In the genomic region with DNA sequence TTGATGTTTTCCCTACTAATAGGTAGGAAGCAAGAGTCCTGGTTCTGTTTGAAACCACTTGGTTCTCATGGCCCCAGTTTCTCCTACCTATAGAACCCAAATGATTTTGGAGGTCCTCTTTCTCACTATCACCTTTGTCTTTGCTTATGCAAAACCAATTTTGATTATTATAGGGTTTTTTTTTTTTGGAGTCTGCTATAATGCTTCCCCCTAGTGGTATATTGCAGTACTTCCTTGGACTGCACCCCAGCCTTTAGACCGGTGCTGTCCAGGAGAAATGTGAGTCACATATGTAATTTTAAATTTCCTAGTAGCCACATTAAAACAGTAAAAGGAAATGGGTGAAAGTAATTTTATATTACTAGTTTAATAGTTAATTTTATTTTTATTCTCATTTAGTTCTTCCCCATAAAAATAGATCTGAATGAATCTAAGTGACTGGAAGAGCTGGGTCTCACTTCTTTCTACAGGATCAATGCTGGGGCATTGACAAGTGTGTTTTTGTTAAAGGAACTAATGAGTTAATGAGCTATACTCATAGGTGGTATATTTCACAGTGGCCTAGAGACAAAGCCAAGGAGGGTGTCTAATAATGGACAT, we compare ENCODE assay signal across 8 cellular contexts. TPM values are rescaled to one million over a fixed set of nuclear protein-coding genes. Genes with fewer than 3 reads are reported as not detected.
DNase-seq lines count a peak whose midpoint lies in the region; ATAC-seq and TF ChIP-seq lines count a peak whose summit lies in the region.

No MANE protein-coding gene starts in this region.

- H3K27me3 ChIP-seq in BJ (ENCODE audit: control insufficient read depth, insufficient read depth, low read length) (peaks cover 4% of the 10 kb centered on the region), adipocyte (replicated peaks; ENCODE audit: control insufficient read depth, insufficient read depth, low read length) (peaks cover 40% of the 10 kb centered on the region)

- H3K9me3 ChIP-seq in adipocyte (ENCODE audit: control insufficient read depth, low read length), result no peaks in the 10 kb centered on the region

- H3K36me3 ChIP-seq in BJ (ENCODE audit: control insufficient read depth, insufficient read depth, low read length) (no peaks in the 10 kb centered on the region), adipocyte (ENCODE audit: control insufficient read depth, insufficient read depth, low read length, severe bottlenecking) (no peaks in the 10 kb centered on the region)

- no peaks in the 10 kb centered on the region for H3K4me1 ChIP-seq in adipocyte (ENCODE audit: control insufficient read depth, insufficient read depth, low read length)

- POLR2A ChIA-PET in BJ (lab: Charles Lee), result no interaction called here

- H3K27me3 Mint-ChIP-seq in stimulated activated memory B cell treated with anti-CD40 and anti-IgM and Interleukin-4, amounts not matched to agents 10 μg/mL and 1 μg/mL and 100 μg/mL, for 72 hours, result no peaks in the 10 kb centered on the region
- peaks cover 3% of the 10 kb centered on the region for H3K27me3 Mint-ChIP-seq in activated T-helper 1 cell treated with anti-CD3 and anti-CD28 coated beads, Interleukin-12 subunit alpha, Interleukin-12 subunit beta, Interleukin-2, Interleukin-4 antibody, amounts not matched to agents 30 ng/mL and 10 ng/mL and 1 ng/mL, durations not matched to agents 14 hours and 24 hours and 36 hours (ENCODE audit: insufficient read depth)

- H3K4me3 ChIP-seq in BJ (ENCODE audit: low read depth, low read length) (no peak overlapping the region), adipocyte (ENCODE audit: low read length) (no peak overlapping the region)

- no peaks in the 10 kb centered on the region for H3K9me3 Mint-ChIP-seq in stimulated activated memory B cell treated with anti-CD40 and anti-IgM and Interleukin-4, amounts not matched to agents 10 μg/mL and 1 μg/mL and 100 μg/mL, for 72 hours
- no peaks in the 10 kb centered on the region for H3K9me3 Mint-ChIP-seq in activated T-helper 1 cell treated with anti-CD3 and anti-CD28 coated beads, Interleukin-12 subunit alpha, Interleukin-12 subunit beta, Interleukin-2, Interleukin-4 antibody, amounts not matched to agents 30 ng/mL and 10 ng/mL and 1 ng/mL, durations not matched to agents 14 hours and 24 hours and 36 hours

- H3K4me3 Mint-ChIP-seq in stimulated activated memory B cell treated with anti-CD40 and anti-IgM and Interleukin-4, amounts not matched to agents 10 μg/mL and 1 μg/mL and 100 μg/mL, for 72 hours, result no peak overlapping the region
- H3K4me3 Mint-ChIP-seq in activated T-helper 1 cell treated with anti-CD3 and anti-CD28 coated beads, Interleukin-12 subunit alpha, Interleukin-12 subunit beta, Interleukin-2, Interleukin-4 antibody, amounts not matched to agents 30 ng/mL and 10 ng/mL and 1 ng/mL, durations not matched to agents 14 hours and 24 hours and 36 hours, result no peak overlapping the region

- DNase-seq in BJ (ENCODE audit: low read depth) (no peak), NCI-H2171 treated with DMSO at 0.1 percent for 48 hours (lab: John Stamatoyannopoulos, UW) (peak; percentile 63), adipocyte (ENCODE audit: low read depth) (peak; percentile 89), hepatic stellate cell (ENCODE audit: low spot score) (peak; percentile 80)
- no peak for DNase-seq in activated T-helper 1 cell treated with anti-CD3 and anti-CD28 coated beads, Interleukin-12 subunit alpha, Interleukin-12 subunit beta, Interleukin-2, Interleukin-4 antibody, amounts not matched to agents 30 ng/mL and 10 ng/mL and 1 ng/mL, durations not matched to agents 14 hours and 24 hours and 36 hours (ENCODE audit: low spot score)

- intact Hi-C loops in activated T-helper 1 cell treated with anti-CD3 and anti-CD28 coated beads, Interleukin-12 subunit alpha, Interleukin-12 subunit beta, Interleukin-2, Interleukin-4 antibody, amounts not matched to agents 30 ng/mL and 10 ng/mL and 1 ng/mL, durations not matched to agents 14 hours and 24 hours and 36 hours (cut with micrococcal nuclease), result loop anchor here (1.0 to 5.0 kb wide), 3 partner anchors 17 to 586 kb away; partner anchors contain the start of gene CR1

- peaks cover 77% of the 10 kb centered on the region for H3K36me3 Mint-ChIP-seq in stimulated activated memory B cell treated with anti-CD40 and anti-IgM and Interleukin-4, amounts not matched to agents 10 μg/mL and 1 μg/mL and 100 μg/mL, for 72 hours
- H3K36me3 Mint-ChIP-seq in activated T-helper 1 cell treated with anti-CD3 and anti-CD28 coated beads, Interleukin-12 subunit alpha, Interleukin-12 subunit beta, Interleukin-2, Interleukin-4 antibody, amounts not matched to agents 30 ng/mL and 10 ng/mL and 1 ng/mL, durations not matched to agents 14 hours and 24 hours and 36 hours (ENCODE audit: low read depth), result peaks cover 53% of the 10 kb centered on the region

- peaks cover 91% of the 10 kb centered on the region for H3K4me1 Mint-ChIP-seq in stimulated activated memory B cell treated with anti-CD40 and anti-IgM and Interleukin-4, amounts not matched to agents 10 μg/mL and 1 μg/mL and 100 μg/mL, for 72 hours
- peaks cover 60% of the 10 kb centered on the region for H3K4me1 Mint-ChIP-seq in activated T-helper 1 cell treated with anti-CD3 and anti-CD28 coated beads, Interleukin-12 subunit alpha, Interleukin-12 subunit beta, Interleukin-2, Interleukin-4 antibody, amounts not matched to agents 30 ng/mL and 10 ng/mL and 1 ng/mL, durations not matched to agents 14 hours and 24 hours and 36 hours (ENCODE audit: low read depth)

- TF ChIP-seq CTCF in BJ (IDR thresholded peaks at IDR 0.05; ENCODE audit: insufficient read depth, low read depth, low read length) (peak; percentile 75), GM12874 (IDR thresholded peaks at IDR 0.05; ENCODE audit: insufficient read depth, low read depth, low read length) (peak; percentile 51; the same call in 1 of the 2 replicates)

- H3K27ac Mint-ChIP-seq in stimulated activated memory B cell treated with anti-CD40 and anti-IgM and Interleukin-4, amounts not matched to agents 10 μg/mL and 1 μg/mL and 100 μg/mL, for 72 hours, result no peak overlapping the region
- H3K27ac Mint-ChIP-seq in activated T-helper 1 cell treated with anti-CD3 and anti-CD28 coated beads, Interleukin-12 subunit alpha, Interleukin-12 subunit beta, Interleukin-2, Interleukin-4 antibody, amounts not matched to agents 30 ng/mL and 10 ng/mL and 1 ng/mL, durations not matched to agents 14 hours and 24 hours and 36 hours, result no peak overlapping the region

- ATAC-seq in stimulated activated memory B cell treated with anti-CD40 and anti-IgM and Interleukin-4, amounts not matched to agents 10 μg/mL and 1 μg/mL and 100 μg/mL, for 72 hours, result peak; percentile 61
- ATAC-seq in GM21447 (IDR thresholded peaks at IDR 0.05; ENCODE audit: unreplicated experiment), result no peak

- CTCF ChIA-PET in BJ (lab: Yijun Ruan, JAX), result interaction anchor here (0.7 to 8.7 kb wide), 41 partner anchors 11 to 416 kb away, joined by 3 to 127 read pairs (median 7); partner anchors contain the start of genes DYRK3, FCMR, IL20 and IL24

- no peak overlapping the region for H3K9ac ChIP-seq in adipocyte (ENCODE audit: low read length)

RNA-seq across cellular contexts. Expression of gene FCMR, which starts 10.6 kb away (rescaled TPM):
- polyA plus RNA-seq in BJ (2011; rRNA removed), result 0.56 and 1.4 TPM in 2 replicates
- 0.41 and 1.8 TPM in 2 replicates for polyA minus RNA-seq in BJ (2011; rRNA and poly(A)+ RNA removed)
- 24.5 and 27.9 TPM in 2 replicates for total RNA-seq in activated T-helper 1 cell treated with anti-CD3 and anti-CD28 coated beads, Interleukin-12 subunit alpha, Interleukin-12 subunit beta, Interleukin-2, Interleukin-4 antibody, amounts not matched to agents 30 ng/mL and 10 ng/mL and 1 ng/mL, durations not matched to agents 14 hours and 24 hours and 36 hours

RNA-seq across cellular contexts. Expression of gene IL24, which starts 13.9 kb away (rescaled TPM):
- 0.10 and 0.25 TPM in 2 replicates for polyA plus RNA-seq in BJ (2011; rRNA removed)
- 0.14 TPM in 1 of 2 replicates, not detected in the other for polyA minus RNA-seq in BJ (2011; rRNA and poly(A)+ RNA removed)
- total RNA-seq in activated T-helper 1 cell treated with anti-CD3 and anti-CD28 coated beads, Interleukin-12 subunit alpha, Interleukin-12 subunit beta, Interleukin-2, Interleukin-4 antibody, amounts not matched to agents 30 ng/mL and 10 ng/mL and 1 ng/mL, durations not matched to agents 14 hours and 24 hours and 36 hours, result 4.4 and 6.8 TPM in 2 replicates

RNA-seq across cellular contexts. Expression of gene PIGR, which starts 35.1 kb away (rescaled TPM):
- not detected in 2 replicates for polyA plus RNA-seq in BJ (2011; rRNA removed)
- polyA minus RNA-seq in BJ (2011; rRNA and poly(A)+ RNA removed), result not detected in 2 replicates
- 0.07 TPM in 1 of 2 replicates, not detected in the other for total RNA-seq in activated T-helper 1 cell treated with anti-CD3 and anti-CD28 coated beads, Interleukin-12 subunit alpha, Interleukin-12 subunit beta, Interleukin-2, Interleukin-4 antibody, amounts not matched to agents 30 ng/mL and 10 ng/mL and 1 ng/mL, durations not matched to agents 14 hours and 24 hours and 36 hours

RNA-seq across cellular contexts. Expression of gene IL20, which starts 45.7 kb away (rescaled TPM):
- polyA plus RNA-seq in BJ (2011; rRNA removed), result not detected in 2 replicates
- not detected in 2 replicates for polyA minus RNA-seq in BJ (2011; rRNA and poly(A)+ RNA removed)
- total RNA-seq in activated T-helper 1 cell treated with anti-CD3 and anti-CD28 coated beads, Interleukin-12 subunit alpha, Interleukin-12 subunit beta, Interleukin-2, Interleukin-4 antibody, amounts not matched to agents 30 ng/mL and 10 ng/mL and 1 ng/mL, durations not matched to agents 14 hours and 24 hours and 36 hours, result not detected in 2 replicates

RNA-seq across cellular contexts. Expression of gene FCAMR, which starts 59.1 kb away (rescaled TPM):
- polyA plus RNA-seq in BJ (2011; rRNA removed), result not detected in 2 replicates
- 0.14 TPM in 1 of 2 replicates, not detected in the other for polyA minus RNA-seq in BJ (2011; rRNA and poly(A)+ RNA removed)
- total RNA-seq in activated T-helper 1 cell treated with anti-CD3 and anti-CD28 coated beads, Interleukin-12 subunit alpha, Interleukin-12 subunit beta, Interleukin-2, Interleukin-4 antibody, amounts not matched to agents 30 ng/mL and 10 ng/mL and 1 ng/mL, durations not matched to agents 14 hours and 24 hours and 36 hours, result not detected in 2 replicates

Comparison
In these comparisons a context has a peak if more than half of its experiments do, and no peak if none do; other contexts are left out.
1. DNase-seq: peak in NCI-H2171 treated with DMSO at 0.1 percent for 48 hours (single experiment), adipocyte (single experiment) and hepatic stellate cell (single experiment); none in BJ (single experiment) and activated T-helper 1 cell treated with anti-CD3 and anti-CD28 coated beads, Interleukin-12 subunit alpha, Interleukin-12 subunit beta, Interleukin-2, Interleukin-4 antibody, amounts not matched to agents 30 ng/mL and 10 ng/mL and 1 ng/mL, durations not matched to agents 14 hours and 24 hours and 36 hours (single experiment).